In the genomic region with DNA sequence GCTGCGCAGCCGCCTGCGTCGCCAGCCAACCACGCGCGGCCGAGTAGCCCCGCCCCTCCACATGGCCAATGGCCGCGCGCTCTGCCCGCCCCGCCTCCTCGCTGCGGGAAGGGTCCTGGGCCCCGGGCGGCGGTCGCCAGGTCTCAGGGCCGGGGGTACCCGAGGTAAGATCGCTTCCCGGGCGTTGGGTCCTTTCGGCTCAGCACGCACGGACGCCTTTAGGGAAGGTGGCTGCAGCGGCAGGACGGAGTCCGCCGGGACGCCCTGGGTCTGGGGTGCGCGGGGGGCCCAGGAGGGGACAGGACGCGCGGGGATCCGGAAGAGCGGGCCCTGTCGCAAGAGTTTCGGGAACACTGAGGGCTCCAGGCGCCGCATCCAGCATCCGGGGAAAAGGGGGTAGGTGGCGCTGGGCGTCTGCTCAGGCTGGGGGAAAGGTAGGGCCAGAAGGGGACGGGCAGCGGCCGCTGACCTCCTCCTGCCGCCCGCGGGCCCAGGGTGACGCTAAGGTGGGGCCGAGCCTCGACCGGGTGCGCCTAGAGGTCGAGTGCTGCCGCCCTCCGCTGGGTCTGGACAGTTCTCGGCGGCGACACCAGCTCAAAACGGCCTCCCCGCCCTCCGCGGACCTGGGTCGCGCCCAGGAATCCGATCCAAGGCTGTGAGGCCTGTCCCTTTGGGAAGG, we compare ENCODE assay signal across 1 cellular context.
A peak's percentile ranks its signal among the peaks of the same experiment; 100 is the strongest.
TF ChIP-seq lines count a peak whose summit lies in the region.

TSS of gene MAVS (plus strand) at position 95 of the 679 bp plus-strand sequence. CDS start 7,791 bp downstream, outside the sequence.

TF ChIP-seq in HepG2, 621 proteins besides CTCF, POLR2A, EP300 and RAD21 (continued from another document):
- TF ChIP-seq ZGPAT (CRISPR knock-in tag; IDR thresholded peaks at IDR 0.05) (peak; percentile 99), ZNF674 (CRISPR knock-in tag; IDR thresholded peaks at IDR 0.05; ENCODE audit: low read depth) (peak; percentile 79; the same call in 1 of the 2 replicates), MLLT10 (CRISPR knock-in tag; IDR thresholded peaks at IDR 0.05) (no peak), ZSCAN31 (CRISPR knock-in tag; IDR thresholded peaks at IDR 0.05; ENCODE audit: low read depth) (peak; percentile 96; the same call in 1 of the 2 replicates), GZF1 (CRISPR knock-in tag; IDR thresholded peaks at IDR 0.05) (peak; percentile 76), MED1 (CRISPR knock-in tag; IDR thresholded peaks at IDR 0.05) (peak; percentile 69), ZNF33B (CRISPR knock-in tag; IDR thresholded peaks at IDR 0.05) (no peak; the same call in 1 of the 2 replicates), SAFB2 (CRISPR knock-in tag; IDR thresholded peaks at IDR 0.05; ENCODE audit: borderline replicate concordance, low read depth) (peak; percentile 92), ZBTB37 (CRISPR knock-in tag; IDR thresholded peaks at IDR 0.05) (no peak), ZNF878 (CRISPR knock-in tag; IDR thresholded peaks at IDR 0.05) (peak; percentile 88; the same call in 1 of the 2 replicates), CCDC6 (CRISPR knock-in tag; IDR thresholded peaks at IDR 0.05) (no peak; the same call in 1 of the 2 replicates), SNRNP70 (IDR thresholded peaks at IDR 0.05; ENCODE audit: low read depth, low read length) (no peak), ZNF749 (CRISPR knock-in tag; IDR thresholded peaks at IDR 0.05; ENCODE audit: borderline replicate concordance) (peak; percentile 96), ZNF607 (CRISPR knock-in tag; IDR thresholded peaks at IDR 0.05; ENCODE audit: borderline replicate concordance) (peak; percentile 93), XRCC5 (optimal IDR thresholded peaks at IDR 0.05; ENCODE audit: low read length) (no peak)
- TF ChIP-seq, protein P1, sequence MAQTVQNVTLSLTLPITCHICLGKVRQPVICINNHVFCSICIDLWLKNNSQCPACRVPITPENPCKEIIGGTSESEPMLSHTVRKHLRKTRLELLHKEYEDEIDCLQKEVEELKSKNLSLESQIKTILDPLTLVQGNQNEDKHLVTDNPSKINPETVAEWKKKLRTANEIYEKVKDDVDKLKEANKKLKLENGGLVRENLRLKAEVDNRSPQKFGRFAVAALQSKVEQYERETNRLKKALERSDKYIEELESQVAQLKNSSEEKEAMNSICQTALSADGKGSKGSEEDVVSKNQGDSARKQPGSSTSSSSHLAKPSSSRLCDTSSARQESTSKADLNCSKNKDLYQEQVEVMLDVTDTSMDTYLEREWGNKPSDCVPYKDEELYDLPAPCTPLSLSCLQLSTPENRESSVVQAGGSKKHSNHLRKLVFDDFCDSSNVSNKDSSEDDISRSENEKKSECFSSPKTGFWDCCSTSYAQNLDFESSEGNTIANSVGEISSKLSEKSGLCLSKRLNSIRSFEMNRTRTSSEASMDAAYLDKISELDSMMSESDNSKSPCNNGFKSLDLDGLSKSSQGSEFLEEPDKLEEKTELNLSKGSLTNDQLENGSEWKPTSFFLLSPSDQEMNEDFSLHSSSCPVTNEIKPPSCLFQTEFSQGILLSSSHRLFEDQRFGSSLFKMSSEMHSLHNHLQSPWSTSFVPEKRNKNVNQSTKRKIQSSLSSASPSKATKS (CRISPR knock-in tag; IDR thresholded peaks at IDR 0.05), result no peak
